Comparison of ENCODE assay signal across 10 cellular contexts in the genomic region with DNA sequence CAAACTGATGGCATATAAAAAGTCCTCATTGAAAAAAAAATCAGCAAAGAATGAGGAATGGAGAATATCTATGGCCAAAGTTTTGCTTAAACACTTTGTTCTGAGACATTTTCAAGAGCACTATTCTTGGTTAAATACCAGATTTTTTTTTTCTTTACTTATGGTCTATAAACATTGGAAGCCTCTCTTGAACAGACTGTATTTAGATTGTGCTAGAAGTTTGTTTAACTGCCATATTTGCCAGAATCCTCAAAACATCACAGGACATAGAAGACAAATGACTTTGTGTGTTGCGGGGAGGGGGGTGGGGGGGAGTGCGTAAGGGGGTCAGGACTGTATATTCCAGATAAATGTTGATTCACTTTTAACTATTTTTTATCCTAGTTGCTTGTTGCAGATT.
"Had no signal": no experiment of that assay in that cellular context is flagged by ENCODE, and none has a peak within 500 bp of the region (broad histone marks: within the 10 kb centered on the region; RNA-seq: fewer than 3 reads in every experiment).

No MANE protein-coding gene starts in this region.

- ATAC-seq: mucosa of descending colon; natural killer cell treated with Interleukin-12 subunit alpha and Interleukin-12 subunit beta and Interleukin-15 and Interleukin-18, amount 100 ng/mL, for 72 hours had no signal

- H3K4me3 ChIP-seq: lung, mucosa of descending colon had no signal

- H3K4me3 Mint-ChIP-seq: natural killer cell treated with Interleukin-12 subunit alpha and Interleukin-12 subunit beta and Interleukin-15 and Interleukin-18, amount 100 ng/mL, for 72 hours; stimulated activated naive CD8-positive, alpha-beta T cell treated with anti-CD3 and anti-CD28 coated beads, Interleukin-15, Interleukin-2, amounts not matched to agents 100 ng/mL and 50 ng/mL, for 24 hours had no signal

- H3K36me3 Mint-ChIP-seq: natural killer cell treated with Interleukin-12 subunit alpha and Interleukin-12 subunit beta and Interleukin-15 and Interleukin-18, amount 100 ng/mL, for 72 hours had no signal

- H3K9me3 ChIP-seq: mucosa of descending colon had no signal

- H3K9me3 Mint-ChIP-seq: natural killer cell treated with Interleukin-12 subunit alpha and Interleukin-12 subunit beta and Interleukin-15 and Interleukin-18, amount 100 ng/mL, for 72 hours; stimulated activated naive CD8-positive, alpha-beta T cell treated with anti-CD3 and anti-CD28 coated beads, Interleukin-15, Interleukin-2, amounts not matched to agents 100 ng/mL and 50 ng/mL, for 24 hours had no signal

- H3K27ac Mint-ChIP-seq: natural killer cell treated with Interleukin-12 subunit alpha and Interleukin-12 subunit beta and Interleukin-15 and Interleukin-18, amount 100 ng/mL, for 72 hours; stimulated activated naive CD8-positive, alpha-beta T cell treated with anti-CD3 and anti-CD28 coated beads, Interleukin-15, Interleukin-2, amounts not matched to agents 100 ng/mL and 50 ng/mL, for 24 hours had no signal

- H3K27me3 Mint-ChIP-seq: natural killer cell treated with Interleukin-12 subunit alpha and Interleukin-12 subunit beta and Interleukin-15 and Interleukin-18, amount 100 ng/mL, for 72 hours had no signal

- DNase-seq: activated naive CD4-positive, alpha-beta T cell treated with anti-CD3 and anti-CD28 coated beads, Interleukin-2, amount 50 U/mL, for 16 hours; activated T-cell treated with anti-CD3 and anti-CD28 coated beads, Interleukin-2, amount 50 U/mL, for 1 hour; central memory CD4-positive, alpha-beta T cell; effector memory CD4-positive, alpha-beta T cell; mucosa of descending colon; stimulated activated CD4-positive, alpha-beta T cell treated with anti-CD3 and anti-CD28 coated beads, Interleukin-15, amount 100 ng/mL, for 24 hours; stimulated activated CD4-positive, alpha-beta T cell treated with anti-CD3 and anti-CD28 coated beads, Interleukin-4, amount 100 ng/mL, for 24 hours had no signal
